In genomic region chr1:2210786-2211185, GRCh38 we compare ENCODE assay signal across 26 cellular contexts. TPM values are rescaled to one million over a fixed set of nuclear protein-coding genes. Genes with fewer than 3 reads are reported as not detected.
DNase-seq lines count a peak whose midpoint lies in the region; ATAC-seq, FAIRE-seq and TF ChIP-seq lines count a peak whose summit lies in the region.
"Had no signal": no experiment of that assay in that cellular context is flagged by ENCODE, and none has a peak within 500 bp of the region (broad histone marks: within the 10 kb centered on the region; RNA-seq: fewer than 3 reads in every experiment).

No MANE protein-coding gene starts in this region.

- H3K27me3 ChIP-seq in left ventricle myocardium inferior (ENCODE audit: low read depth) = no peaks in the 10 kb centered on the region
- H3K27me3 ChIP-seq in spleen (replicated peaks in 1 of 7) = peaks cover 0 to 19% (median 0%) of the 10 kb centered on the region in 7 donors
- H3K27me3 ChIP-seq in vagina = no peaks in the 10 kb centered on the region

- DNase-seq in left ventricle myocardium inferior = no peak
- DNase-seq in cardiac septum (ENCODE audit: low spot score) = no peak
- peak; percentile 76 for DNase-seq in kidney
- DNase-seq in spleen = peak; percentile 78
- DNase-seq in vagina (ENCODE audit: extremely low spot score in 2 of 2) = no peak
- DNase-seq in GM10266 (ENCODE audit: extremely low spot score) = no peak
- DNase-seq in stimulated activated naive CD8-positive, alpha-beta T cell treated with anti-CD3 and anti-CD28 coated beads, Interleukin-15, amount 100 ng/mL, for 72 hours = no peak
- DNase-seq in germinal center (ENCODE audit: low spot score) = no peak
- DNase-seq: activated CD4-positive, alpha-beta T cell treated with anti-CD3 and anti-CD28 coated beads for 4 hours; activated naive CD4-positive, alpha-beta T cell treated with anti-CD3 and anti-CD28 coated beads for 36 hours; activated T-cell treated with anti-CD3 and anti-CD28 coated beads, Interleukin-2, amount 50 U/mL, for 48 hours; CD8-positive, alpha-beta memory T cell; GOT3; head of caudate nucleus; naive thymus-derived CD8-positive, alpha-beta T cell; NCI-H1694; NCI-H2171 treated with DMSO at 0.1 percent for 48 hours; NCI-H69; retina; stimulated activated CD4-positive, alpha-beta T cell treated with anti-CD3 and anti-CD28 coated beads, Interleukin-4, amount 100 ng/mL, for 4 hours; stimulated activated naive CD4-positive, alpha-beta T cell; T-helper 17 cell had no signal

- FAIRE-seq in kidney (lab: Jason Lieb, UNC) = no peak
- FAIRE-seq: bronchial epithelial cell, urothelium cell line had no signal

- no peaks in the 10 kb centered on the region for H3K9me3 ChIP-seq in left ventricle myocardium inferior (replicated peaks)
- no peaks in the 10 kb centered on the region for H3K9me3 ChIP-seq in kidney (ENCODE audit: control insufficient read depth in 1 of 2, low read length in 2 of 2)
- no peaks in the 10 kb centered on the region for H3K9me3 ChIP-seq in spleen
- no peaks in the 10 kb centered on the region for H3K9me3 ChIP-seq in vagina

- H3K27ac Mint-ChIP-seq in stimulated activated naive CD8-positive, alpha-beta T cell treated with anti-CD3 and anti-CD28 coated beads, Interleukin-15, amount 100 ng/mL, for 72 hours = no peak overlapping the region
- H3K27ac Mint-ChIP-seq: activated naive CD4-positive, alpha-beta T cell treated with anti-CD3 and anti-CD28 coated beads for 36 hours; B cell; CD8-positive, alpha-beta memory T cell; naive thymus-derived CD8-positive, alpha-beta T cell; T-helper 17 cell had no signal

- no peaks in the 10 kb centered on the region for H3K9me3 Mint-ChIP-seq in stimulated activated naive CD8-positive, alpha-beta T cell treated with anti-CD3 and anti-CD28 coated beads, Interleukin-15, amount 100 ng/mL, for 72 hours
- H3K9me3 Mint-ChIP-seq: activated naive CD4-positive, alpha-beta T cell treated with anti-CD3 and anti-CD28 coated beads for 36 hours; CD8-positive, alpha-beta memory T cell; naive thymus-derived CD8-positive, alpha-beta T cell had no signal

- no peaks in the 10 kb centered on the region for H3K36me3 ChIP-seq in left ventricle myocardium inferior
- H3K36me3 ChIP-seq in kidney (ENCODE audit: control insufficient read depth in 1 of 2, insufficient read depth in 2 of 2, low read length in 2 of 2) = no peaks in the 10 kb centered on the region
- H3K36me3 ChIP-seq in spleen = no peaks in the 10 kb centered on the region
- H3K36me3 ChIP-seq in vagina = no peaks in the 10 kb centered on the region

- H3K4me3 Mint-ChIP-seq in stimulated activated naive CD8-positive, alpha-beta T cell treated with anti-CD3 and anti-CD28 coated beads, Interleukin-15, amount 100 ng/mL, for 72 hours = no peak overlapping the region
- H3K4me3 Mint-ChIP-seq: activated naive CD4-positive, alpha-beta T cell treated with anti-CD3 and anti-CD28 coated beads for 36 hours; B cell; naive thymus-derived CD8-positive, alpha-beta T cell; T-helper 17 cell had no signal

- H3K4me3 ChIP-seq in left ventricle myocardium inferior = no peak overlapping the region
- no peak overlapping the region for H3K4me3 ChIP-seq in kidney (ENCODE audit: low read length in 2 of 2)
- H3K4me3 ChIP-seq in spleen = no peak overlapping the region
- H3K4me3 ChIP-seq in vagina = no peak overlapping the region
- H3K4me3 ChIP-seq: SK-N-MC had no signal

- H3K4me1 ChIP-seq in left ventricle myocardium inferior (peaks cover 79% of the 10 kb centered on the region), kidney (ENCODE audit: control insufficient read depth in 1 of 2, insufficient read depth in 1 of 2, low read depth in 1 of 2, low read length in 2 of 2) (peaks cover 51 to 62% of the 10 kb centered on the region in 2 donors), spleen (peaks cover 32 to 91% (median 65%) of the 10 kb centered on the region in 6 donors), vagina (peaks cover 88% of the 10 kb centered on the region)

- peak overlapping the region; percentile 25 for H3K27ac ChIP-seq in left ventricle myocardium inferior (replicated peaks)
- H3K27ac ChIP-seq in kidney (ENCODE audit: low read depth in 2 of 2, low read length in 2 of 2) = no peak overlapping the region
- peak overlapping the region in 1 of 8 donors; percentile 0 for H3K27ac ChIP-seq in spleen
- peak overlapping the region; percentile 97 for H3K27ac ChIP-seq in vagina
- H3K27ac ChIP-seq: SK-N-MC had no signal

- intact Hi-C loops in left ventricle myocardium inferior (cut with micrococcal nuclease) = no loop called here
- intact Hi-C loops in cardiac septum (cut with DNase I) = loop anchor here (5.0 kb wide), 1 partner anchor 67 kb away; no protein-coding TSS in a partner anchor
- intact Hi-C loops in kidney (cut with DNase I) = loop anchor here (10.0 kb wide), 1 partner anchor 104 kb away; no protein-coding TSS in a partner anchor
- intact Hi-C loops in spleen (cut with DNase I; ENCODE audit: low total_unique reads) = no loop called here
- intact Hi-C loops in vagina (cut with DNase I) = no loop called here

- ATAC-seq in stimulated activated naive CD8-positive, alpha-beta T cell treated with anti-CD3 and anti-CD28 coated beads, Interleukin-15, amount 100 ng/mL, for 72 hours = no peak
- ATAC-seq: naive thymus-derived CD8-positive, alpha-beta T cell; T-helper 17 cell had no signal

- WGBS in spleen, 5 donors = 84 to 97% (median 92%) methylated on average over 11 to 13 of the region's 13 CpGs

- H3K4me1 Mint-ChIP-seq in stimulated activated naive CD8-positive, alpha-beta T cell treated with anti-CD3 and anti-CD28 coated beads, Interleukin-15, amount 100 ng/mL, for 72 hours = peaks cover 22% of the 10 kb centered on the region

- TF ChIP-seq POLR2A in spleen (IDR thresholded peaks at IDR 0.05) (no peak), vagina (IDR thresholded peaks at IDR 0.05) (no peak)

- H3K27me3 Mint-ChIP-seq in stimulated activated naive CD8-positive, alpha-beta T cell treated with anti-CD3 and anti-CD28 coated beads, Interleukin-15, amount 100 ng/mL, for 72 hours = no peaks in the 10 kb centered on the region
- H3K27me3 Mint-ChIP-seq: B cell; CD8-positive, alpha-beta memory T cell; naive thymus-derived CD8-positive, alpha-beta T cell; T-helper 17 cell had no signal

- no peak for TF ChIP-seq CTCF in left ventricle myocardium inferior (IDR thresholded peaks at IDR 0.05; ENCODE audit: borderline replicate concordance)
- no peak for TF ChIP-seq CTCF in kidney (IDR thresholded peaks at IDR 0.05; ENCODE audit: borderline replicate concordance, extremely low read depth, insufficient read depth)
- no peak for TF ChIP-seq CTCF in spleen (IDR thresholded peaks at IDR 0.05 in 8 of 11, conservative IDR thresholded peaks at IDR 0.05 in 3 of 11)
- no peak for TF ChIP-seq CTCF in vagina (IDR thresholded peaks at IDR 0.05)
- no peak for TF ChIP-seq CTCF in GM10266 (IDR thresholded peaks at IDR 0.05; ENCODE audit: control insufficient read depth, insufficient read depth, low read depth, missing control alignments)

- no peak overlapping the region for H3K9ac ChIP-seq in kidney (ENCODE audit: low read length in 2 of 2)

RNA-seq across cellular contexts. Expression of gene FAAP20, which starts 16.2 kb away (rescaled TPM):
- total RNA-seq in left ventricle myocardium inferior = 37.0 TPM
- 40.5 TPM for total RNA-seq in cardiac septum
- 69.0 TPM for total RNA-seq in kidney
- polyA plus RNA-seq in kidney (ENCODE audit: insufficient read depth, low read depth, low replicate concordance) = 109 TPM
- 10 to 100 TPM; 20.6 to 64.0 (median 46.6) TPM for total RNA-seq in spleen
- 100 to 1,000 TPM in 1 of 3 donors, 10 to 100 TPM in 2; 66.8 to 113 (median 94.1) TPM for polyA plus RNA-seq in spleen
- total RNA-seq in vagina = 92.3 TPM

RNA-seq across cellular contexts. Expression of gene SKI, which starts 17.3 kb away (rescaled TPM):
- 37.9 TPM for total RNA-seq in left ventricle myocardium inferior
- total RNA-seq in cardiac septum = 39.9 TPM
- total RNA-seq in kidney = 78.6 TPM
- polyA plus RNA-seq in kidney (ENCODE audit: insufficient read depth, low read depth, low replicate concordance) = 9.2 TPM
- total RNA-seq in spleen = 10 to 100 TPM; 47.4 to 100.0 (median 64.0) TPM
- polyA plus RNA-seq in spleen = 10 to 100 TPM in 1 of 3 donors, 1 to 10 TPM in 2; 4.4 to 16.8 (median 6.5) TPM
- total RNA-seq in vagina = 53.8 TPM

Comparison
In these comparisons a context has a peak if more than half of its experiments do, and no peak if none do; other contexts are left out.
1. intact Hi-C loops: an anchor here in cardiac septum (5.0 kb wide) and kidney (10.0 kb wide); none called in left ventricle myocardium inferior, spleen and vagina.
2. DNase-seq: peak in kidney (single experiment) and spleen (single experiment); none in left ventricle myocardium inferior (single experiment), cardiac septum (single experiment), vagina (0 of 2), GM10266 (single experiment), stimulated activated naive CD8-positive, alpha-beta T cell treated with anti-CD3 and anti-CD28 coated beads, Interleukin-15, amount 100 ng/mL, for 72 hours (0 of 2) and germinal center (single experiment).
3. H3K27ac ChIP-seq: peak in left ventricle myocardium inferior (single experiment) and vagina (single experiment); none in kidney (0 of 2).